Comparison of ENCODE assay signal across 22 cellular contexts in genomic region chr6:163331245-163331644, GRCh38.
"Had no signal": no experiment of that assay in that cellular context is flagged by ENCODE, and none has a peak within 500 bp of the region (broad histone marks: within the 10 kb centered on the region; RNA-seq: fewer than 3 reads in every experiment).

No MANE protein-coding gene starts in this region.

- FAIRE-seq: endometrium, keratinocyte, urothelium cell line had no signal

- H3K27me3 ChIP-seq: esophagus muscularis mucosa, gastroesophageal sphincter, thyroid gland had no signal

- H3K36me3 ChIP-seq: esophagus muscularis mucosa, gastroesophageal sphincter, left ventricle myocardium inferior, lower lobe of right lung, spleen, stomach, thyroid gland had no signal

- H3K9me3 ChIP-seq: esophagus muscularis mucosa, gastroesophageal sphincter, left ventricle myocardium inferior, lower lobe of right lung, psoas muscle, stomach, thyroid gland had no signal

- H3K27ac ChIP-seq: coronary artery, esophagus muscularis mucosa, gastroesophageal sphincter, left ventricle myocardium inferior, lower lobe of right lung, psoas muscle, spleen, stomach, thyroid gland had no signal

- H3K4me3 ChIP-seq: coronary artery, esophagus muscularis mucosa, gastroesophageal sphincter, left ventricle myocardium inferior, lower lobe of right lung, psoas muscle, spleen, stomach, thyroid gland had no signal

- ATAC-seq: gastroesophageal sphincter, left cardiac atrium, lower lobe of right lung, psoas muscle, sciatic nerve had no signal

- DNase-seq: effector CD8-positive, alpha-beta T cell; immature natural killer cell; left cardiac atrium; left ventricle myocardium inferior; lower lobe of right lung; naive B cell; retina; spleen; stimulated activated CD4-positive, alpha-beta T cell treated with anti-CD3 and anti-CD28 coated beads, Interleukin-15, amount 100 ng/mL, for 24 hours; stimulated activated CD4-positive, alpha-beta T cell treated with anti-CD3 and anti-CD28 coated beads, Interleukin-1b, Interleukin-23, amount 100 ng/mL, for 48 hours; stimulated activated CD4-positive, alpha-beta T cell treated with anti-CD3 and anti-CD28 coated beads, Interleukin-4, amount 100 ng/mL, for 24 hours; stimulated activated naive CD4-positive, alpha-beta T cell; stomach; thyroid gland had no signal
